In genomic region chr11:57709802-57710367, GRCh38 we compare ENCODE assay signal across 24 cellular contexts. TPM values are rescaled to one million over a fixed set of nuclear protein-coding genes. Genes with fewer than 3 reads are reported as not detected.
A peak's percentile ranks its signal among the peaks of the same experiment; 100 is the strongest.
DNase-seq lines count a peak whose midpoint lies in the region; TF ChIP-seq lines count a peak whose summit lies in the region.
"Had no signal": no experiment of that assay in that cellular context is flagged by ENCODE, and none has a peak within 500 bp of the region (broad histone marks: within the 10 kb centered on the region; RNA-seq: fewer than 3 reads in every experiment).

No MANE protein-coding gene starts in this region.

- no peak overlapping the region for H3K4me3 Mint-ChIP-seq in activated naive CD4-positive, alpha-beta T cell treated with anti-CD3 and anti-CD28 coated beads, Interleukin-2, amount 10 ng/mL, durations not matched to agents 7 days and 5 days
- H3K4me3 Mint-ChIP-seq in IgD-negative memory B cell (peak overlapping the region in 3 of 4 donors; percentile 44 to 91 (median 49)), neural crest cell (peak overlapping the region; percentile 38)
- peak overlapping the region; percentile 48 for H3K4me3 Mint-ChIP-seq in activated naive CD8-positive, alpha-beta T cell
- H3K4me3 Mint-ChIP-seq: memory B cell had no signal

- H3K9me3 Mint-ChIP-seq in activated naive CD4-positive, alpha-beta T cell treated with anti-CD3 and anti-CD28 coated beads, Interleukin-2, amount 10 ng/mL, durations not matched to agents 7 days and 5 days = no peaks in the 10 kb centered on the region
- H3K9me3 Mint-ChIP-seq in IgD-negative memory B cell = no peaks in the 10 kb centered on the region
- H3K9me3 Mint-ChIP-seq in activated naive CD8-positive, alpha-beta T cell (ENCODE audit: low read depth) = no peaks in the 10 kb centered on the region
- H3K9me3 Mint-ChIP-seq in neural crest cell = no peaks in the 10 kb centered on the region
- H3K9me3 Mint-ChIP-seq: memory B cell, naive B cell had no signal

- no peak for DNase-seq in activated naive CD4-positive, alpha-beta T cell treated with anti-CD3 and anti-CD28 coated beads, Interleukin-2, amount 10 ng/mL, durations not matched to agents 7 days and 5 days
- DNase-seq in activated naive CD4-positive, alpha-beta T cell treated with anti-CD3 and anti-CD28 coated beads, Interleukin-2, amount 50 U/mL, for 16 hours = no peak
- DNase-seq in neural crest cell (ENCODE audit: low read depth, low spot score) (no peak), NCI-H345 (lab: John Stamatoyannopoulos, UW) (no peak), ureter (ENCODE audit: low spot score) (no peak), NCI-H1048 (lab: John Stamatoyannopoulos, UW) (no peak)
- DNase-seq: activated CD4-positive, CD25-positive, alpha-beta regulatory T cell treated with anti-CD3 and anti-CD28 coated beads, Interleukin-2, amount 50 U/mL, for 72 hours; activated CD8-positive, alpha-beta memory T cell treated with anti-CD3 and anti-CD28 coated beads, Interleukin-2, amount 50 U/mL, for 48 hours; DMS79 treated with DMSO at 0.1 percent for 48 hours; naive B cell; NCI-H1105 treated with DMSO at 0.1 percent for 48 hours; NCI-H2081 treated with DMSO at 0.1 percent for 48 hours; NCI-H510A treated with DMSO at 0.1 percent for 48 hours; SK-N-SH; stimulated activated CD4-positive, alpha-beta T cell treated with anti-CD3 and anti-CD28 coated beads, Interleukin-2, amount 100 ng/mL, for 24 hours; stimulated activated naive CD4-positive, alpha-beta T cell treated with Interleukin-2 at 50 U/mL for 16 hours; T1000; tibial artery had no signal

- no peaks in the 10 kb centered on the region for H3K27me3 Mint-ChIP-seq in activated naive CD4-positive, alpha-beta T cell treated with anti-CD3 and anti-CD28 coated beads, Interleukin-2, amount 10 ng/mL, durations not matched to agents 7 days and 5 days
- H3K27me3 Mint-ChIP-seq in IgD-negative memory B cell = no peaks in the 10 kb centered on the region
- no peaks in the 10 kb centered on the region for H3K27me3 Mint-ChIP-seq in activated naive CD8-positive, alpha-beta T cell
- H3K27me3 Mint-ChIP-seq in neural crest cell (ENCODE audit: low read depth) = no peaks in the 10 kb centered on the region
- H3K27me3 Mint-ChIP-seq: memory B cell, naive B cell had no signal

- CTCF ChIA-PET in activated naive CD4-positive, alpha-beta T cell treated with anti-CD3 and anti-CD28 coated beads, Interleukin-2, amount 10 ng/mL, durations not matched to agents 7 days and 5 days (lab: Charles Lee) = interaction anchor here (0.7 to 3.2 kb wide), 4 partner anchors 32 to 95 kb away, joined by 3 to 19 read pairs (median 4); partner anchors contain the start of gene SELENOH

- peak overlapping the region; percentile 12 for H3K27ac Mint-ChIP-seq in activated naive CD4-positive, alpha-beta T cell treated with anti-CD3 and anti-CD28 coated beads, Interleukin-2, amount 10 ng/mL, durations not matched to agents 7 days and 5 days
- H3K27ac Mint-ChIP-seq in IgD-negative memory B cell (no peak overlapping the region), neural crest cell (ENCODE audit: unreplicated experiment) (no peak overlapping the region)
- no peak overlapping the region for H3K27ac Mint-ChIP-seq in activated naive CD8-positive, alpha-beta T cell
- H3K27ac Mint-ChIP-seq: memory B cell had no signal

- peaks cover 18% of the 10 kb centered on the region for H3K36me3 Mint-ChIP-seq in activated naive CD4-positive, alpha-beta T cell treated with anti-CD3 and anti-CD28 coated beads, Interleukin-2, amount 10 ng/mL, durations not matched to agents 7 days and 5 days
- H3K36me3 Mint-ChIP-seq in IgD-negative memory B cell (no peaks in the 10 kb centered on the region), neural crest cell (ENCODE audit: low read depth) (peaks cover 2% of the 10 kb centered on the region)
- H3K36me3 Mint-ChIP-seq in activated naive CD8-positive, alpha-beta T cell = no peaks in the 10 kb centered on the region
- H3K36me3 Mint-ChIP-seq: naive B cell had no signal

- H3K4me1 Mint-ChIP-seq in activated naive CD4-positive, alpha-beta T cell treated with anti-CD3 and anti-CD28 coated beads, Interleukin-2, amount 10 ng/mL, durations not matched to agents 7 days and 5 days = peaks cover 44% of the 10 kb centered on the region
- H3K4me1 Mint-ChIP-seq in IgD-negative memory B cell = peaks cover 21 to 38% (median 24%) of the 10 kb centered on the region in 3 donors
- H3K4me1 Mint-ChIP-seq in activated naive CD8-positive, alpha-beta T cell (ENCODE audit: low read depth) = peaks cover 42% of the 10 kb centered on the region
- H3K4me1 Mint-ChIP-seq in neural crest cell = peaks cover 31% of the 10 kb centered on the region

- no peak for TF ChIP-seq CTCF in neural crest cell (conservative IDR thresholded peaks at IDR 0.05)

RNA-seq across cellular contexts. Expression of gene MED19, which starts 2.1 kb away (rescaled TPM):
- polyA plus RNA-seq in IgD-negative memory B cell = 15.4 TPM
- total RNA-seq in neural crest cell (24.1 and 24.7 TPM in 2 replicates), ureter (12.7 TPM)

RNA-seq across cellular contexts. Expression of gene TMX2, which starts 2.5 kb away (rescaled TPM):
- 76.1 TPM for polyA plus RNA-seq in IgD-negative memory B cell
- total RNA-seq in neural crest cell = 78.3 TPM in 2 replicates
- 108 TPM for total RNA-seq in ureter

RNA-seq across cellular contexts. Expression of gene SELENOH, which starts 31.4 kb away (rescaled TPM):
- polyA plus RNA-seq in IgD-negative memory B cell = 324 TPM
- 208 and 212 TPM in 2 replicates for total RNA-seq in neural crest cell
- 111 TPM for total RNA-seq in ureter

RNA-seq across cellular contexts. Expression of gene BTBD18, which starts 41.7 kb away (rescaled TPM):
- polyA plus RNA-seq in IgD-negative memory B cell = 0.23 TPM
- total RNA-seq in neural crest cell (not detected in 2 replicates), ureter (not detected)
- total RNA-seq: fibroblast of lung, glomerular endothelial cell, skeletal muscle tissue had no signal
- polyA plus RNA-seq: fibroblast of lung, SK-N-SH had no signal

RNA-seq across cellular contexts. Expression of gene ZDHHC5, which starts 42.0 kb away (rescaled TPM):
- 32.9 TPM for polyA plus RNA-seq in IgD-negative memory B cell
- total RNA-seq in neural crest cell = 42.7 and 50.1 TPM in 2 replicates
- total RNA-seq in ureter = 91.9 TPM
